In genomic region chr10:99431190-99431549, GRCh38 we compare ENCODE assay signal across 8 cellular contexts. TPM values are rescaled to one million over a fixed set of nuclear protein-coding genes. Genes with fewer than 3 reads are reported as not detected.
DNase-seq lines count a peak whose midpoint lies in the region; ATAC-seq, FAIRE-seq and TF ChIP-seq lines count a peak whose summit lies in the region.

No MANE protein-coding gene starts in this region.

- H3K9me1 ChIP-seq in endothelial cell of umbilical vein (replicated peaks; ENCODE audit: control insufficient read depth, extremely low read depth, insufficient read depth, low read length) = no peaks in the 10 kb centered on the region

- no peak for ATAC-seq in T-cell (replicated peaks in 1 of 4)
- no peak for ATAC-seq in memory B cell (ENCODE audit: low read depth)
- no peak for ATAC-seq in GM18502 (IDR thresholded peaks at IDR 0.05; ENCODE audit: poor library complexity, unreplicated experiment)

- H2AFZ ChIP-seq in endothelial cell of umbilical vein (ENCODE audit: low read depth, low read length) = peak overlapping the region; percentile 84

- H3K9me3 ChIP-seq in endothelial cell of umbilical vein (replicated peaks; ENCODE audit: control insufficient read depth, insufficient read depth, low read length) (no peaks in the 10 kb centered on the region), testis (no peaks in the 10 kb centered on the region)

- H3K27me3 ChIP-seq in endothelial cell of umbilical vein (ENCODE audit: control insufficient read depth in 2 of 2, insufficient read depth in 2 of 2, low read length in 2 of 2) (no peaks in the 10 kb centered on the region), testis (no peaks in the 10 kb centered on the region)

- peaks cover 7% of the 10 kb centered on the region; the same call in 1 of the 2 replicates for H3K27me3 Mint-ChIP-seq in HFFc6 (ENCODE audit: insufficient read depth)
- no peaks in the 10 kb centered on the region for H3K27me3 Mint-ChIP-seq in T-cell
- H3K27me3 Mint-ChIP-seq in memory B cell = no peaks in the 10 kb centered on the region

- H3K27ac Mint-ChIP-seq in HFFc6 = peak overlapping the region; percentile 95
- H3K27ac Mint-ChIP-seq in T-cell = peak overlapping the region; percentile 87 to 93
- H3K27ac Mint-ChIP-seq in memory B cell = peak overlapping the region; percentile 93

- H4K20me1 ChIP-seq in endothelial cell of umbilical vein (replicated peaks; ENCODE audit: control insufficient read depth, extremely low read depth, insufficient read depth, low read length) = no peaks in the 10 kb centered on the region

- intact Hi-C loops in endothelial cell of umbilical vein (cut with micrococcal nuclease) = loop anchor here (2.0 to 5.0 kb wide), 2 partner anchors 96 to 964 kb away; no protein-coding TSS in a partner anchor
- intact Hi-C loops in testis (cut with DNase I; ENCODE audit: low total_unique reads) = loop anchor here (10.0 kb wide), 1 partner anchor 194 kb away; the partner anchor contains the start of gene SLC25A28

- CTCF ChIA-PET in T-cell (lab: Charles Lee) (interaction anchor here in 1 of 2 donors (0.7 to 1.2 kb wide), 4 partner anchors 8 to 776 kb away, joined by 3 to 4 read pairs (median 4); no protein-coding TSS in a partner anchor), endothelial cell of umbilical vein (lab: Charles Lee) (interaction anchor here (1.0 to 7.9 kb wide), 5 partner anchors 28 to 184 kb away, joined by 3 to 151 read pairs (median 3); no protein-coding TSS in a partner anchor)

- FAIRE-seq in endothelial cell of umbilical vein (lab: Jason Lieb, UNC) = no peak

- H3K4me2 ChIP-seq in endothelial cell of umbilical vein (ENCODE audit: insufficient read depth, low read length) = peak overlapping the region; percentile 52

- H3K9me3 Mint-ChIP-seq in HFFc6 (no peaks in the 10 kb centered on the region), T-cell (no peaks in the 10 kb centered on the region), memory B cell (no peaks in the 10 kb centered on the region)

- H3K4me1 ChIP-seq in endothelial cell of umbilical vein (ENCODE audit: control insufficient read depth, extremely low read depth, insufficient read depth, low read length) (peaks cover 14% of the 10 kb centered on the region), testis (peaks cover 10% of the 10 kb centered on the region)

- peak overlapping the region; percentile 53 to 87 (median 74) for H3K4me3 ChIP-seq in endothelial cell of umbilical vein (replicated peaks in 1 of 3; ENCODE audit: insufficient read depth in 1 of 3, low read depth in 1 of 3, low read length in 3 of 3)
- peak overlapping the region; percentile 82 to 95 for H3K4me3 ChIP-seq in testis

- POLR2A ChIA-PET in T-cell (lab: Charles Lee) (no interaction called here), endothelial cell of umbilical vein (lab: Charles Lee) (interaction anchor here (0.6 kb wide), 1 partner anchor 26 kb away, joined by 5 read pairs; no protein-coding TSS in a partner anchor)

- TF ChIP-seq CTCF in HFFc6 (IDR thresholded peaks at IDR 0.05) = no peak
- TF ChIP-seq CTCF in endothelial cell of umbilical vein (IDR thresholded peaks at IDR 0.05; ENCODE audit: extremely low read depth in 1 of 2, insufficient read depth in 1 of 2, low read depth in 1 of 2, low read length in 2 of 2) = no peak
- no peak for TF ChIP-seq CTCF in testis (IDR thresholded peaks at IDR 0.05)

- H3K27ac ChIP-seq in endothelial cell of umbilical vein (ENCODE audit: insufficient read depth, low read depth, low read length) (peak overlapping the region; percentile 42), testis (peak overlapping the region; percentile 92 to 93)

- DNase-seq in DMS53 treated with DMSO at 0.1 percent for 48 hours (lab: John Stamatoyannopoulos, UW; ENCODE audit: unreplicated experiment) (peak; percentile 64), HFFc6 (peak; percentile 34), T-cell (peak in 7 of 34 experiments; percentile 0 to 14 (median 3)), endothelial cell of umbilical vein (ENCODE audit: low read depth, low spot score) (no peak), memory B cell (ENCODE audit: low spot score in 2 of 2) (peak in 1 of 2 donors; percentile 9), testis (peak; percentile 90), NCI-H2107 (lab: John Stamatoyannopoulos, UW) (no peak)

- H3K4me3 Mint-ChIP-seq in HFFc6 = peak overlapping the region; percentile 100
- peak overlapping the region; percentile 93 to 99 (median 96) for H3K4me3 Mint-ChIP-seq in T-cell
- H3K4me3 Mint-ChIP-seq in memory B cell = peak overlapping the region; percentile 98

- no peaks in the 10 kb centered on the region for H3K36me3 Mint-ChIP-seq in HFFc6 (ENCODE audit: low read depth)
- H3K36me3 Mint-ChIP-seq in T-cell = no peaks in the 10 kb centered on the region
- no peaks in the 10 kb centered on the region for H3K36me3 Mint-ChIP-seq in memory B cell

- dilution Hi-C loops in endothelial cell of umbilical vein (cut with MboI; ENCODE audit: extremely low pct_ligation_motif_present, low sequenced_read_pairs) = loop anchor here (25.0 kb wide), 1 partner anchor 181 kb away; the partner anchor contains the start of gene SLC25A28

- H3K9ac ChIP-seq in endothelial cell of umbilical vein (replicated peaks; ENCODE audit: extremely low read depth, insufficient read depth, low read length) = peak overlapping the region; percentile 67

- TF ChIP-seq POLR2A in endothelial cell of umbilical vein (IDR thresholded peaks at IDR 0.05; ENCODE audit: low read depth, low read length) (no peak), testis (IDR thresholded peaks at IDR 0.05) (no peak)

- H3K4me1 Mint-ChIP-seq in HFFc6 (ENCODE audit: low read depth) (peaks cover 29% of the 10 kb centered on the region), T-cell (peaks cover 38 to 47% (median 39%) of the 10 kb centered on the region in 3 donors), memory B cell (peaks cover 25% of the 10 kb centered on the region)

- H3K36me3 ChIP-seq in endothelial cell of umbilical vein (ENCODE audit: control insufficient read depth in 2 of 2, extremely low read depth in 1 of 2, insufficient read depth in 2 of 2, low read length in 2 of 2) = no peaks in the 10 kb centered on the region
- no peaks in the 10 kb centered on the region for H3K36me3 ChIP-seq in testis (ENCODE audit: low read depth, missing control alignments)

- TSS peak; percentile 43 for BruUV-seq in endothelial cell of umbilical vein (replicated peaks; lab: Mats Ljungman, UMichigan)

- 0 to 1% methylated on average over 14 to 16 of the region's 16 CpGs for WGBS in testis, 2 donors

- peaks cover 16% of the 10 kb centered on the region for H3K79me2 ChIP-seq in endothelial cell of umbilical vein (ENCODE audit: control insufficient read depth, insufficient read depth, low read length)

TF ChIP-seq in endothelial cell of umbilical vein, 7 proteins besides CTCF, POLR2A, EP300 and RAD21:
- peak; percentile 1 for TF ChIP-seq EZH2 (IDR thresholded peaks at IDR 0.05; ENCODE audit: borderline replicate concordance, low read depth, low read length, severe bottlenecking)
- no peak for TF ChIP-seq MAX (IDR thresholded peaks at IDR 0.05; ENCODE audit: insufficient read depth, insufficient read length)

RNA-seq across cellular contexts. Expression of gene GOT1, which starts 0.7 kb away (rescaled TPM):
- total RNA-seq in HFFc6 (2021; fragmentation: NEBNext Ultra II Directional; extraction: Animal tissue kit (Norgen Biotek cat#: 25700)) = 10 to 100 TPM; 34.9 to 42.0 (median 41.6) TPM
- 10 to 100 TPM in 3 of 5 donors, 1 to 10 TPM in 2; 4.5 to 12.9 (median 10.7) TPM for total RNA-seq in T-cell
- total RNA-seq in endothelial cell of umbilical vein = 36.3 and 40.7 TPM in 2 replicates
- 14.4 and 16.2 TPM in 2 replicates for polyA plus RNA-seq in endothelial cell of umbilical vein
- 23.2 and 30.3 TPM in 2 replicates for polyA plus RNA-seq in endothelial cell of umbilical vein (2011; cell fraction: cytosol; rRNA removed)
- 21.4 and 26.8 TPM in 2 replicates for polyA plus RNA-seq in endothelial cell of umbilical vein (2011; cell fraction: nucleus; rRNA removed)
- 33.2 and 43.2 TPM in 2 replicates for polyA plus RNA-seq in endothelial cell of umbilical vein (2012)
- 19.1 and 27.1 TPM in 2 replicates for polyA minus RNA-seq in endothelial cell of umbilical vein
- 22.0 TPM for polyA minus RNA-seq in endothelial cell of umbilical vein (2011; cell fraction: cytosol; rRNA and poly(A)+ RNA removed)
- polyA minus RNA-seq in endothelial cell of umbilical vein (2011; cell fraction: nucleus; rRNA and poly(A)+ RNA removed) = 9.7 and 9.8 TPM in 2 replicates
- 10 to 100 TPM; 34.3 to 38.3 TPM for total RNA-seq in testis
- polyA plus RNA-seq in testis (ENCODE audit: insufficient read depth, low read depth, low replicate concordance) = 121 TPM

Comparison
In these comparisons a context has a peak if more than half of its experiments do, and no peak if none do; other contexts are left out.
1. DNase-seq: peak in DMS53 treated with DMSO at 0.1 percent for 48 hours (single experiment), HFFc6 (single experiment) and testis (single experiment); none in endothelial cell of umbilical vein (single experiment) and NCI-H2107 (single experiment).
2. Peak in every context shown above with its lines, with median percentiles within 50 percentile points of each other: H3K27ac Mint-ChIP-seq and H3K4me3 Mint-ChIP-seq.